In the genomic region with DNA sequence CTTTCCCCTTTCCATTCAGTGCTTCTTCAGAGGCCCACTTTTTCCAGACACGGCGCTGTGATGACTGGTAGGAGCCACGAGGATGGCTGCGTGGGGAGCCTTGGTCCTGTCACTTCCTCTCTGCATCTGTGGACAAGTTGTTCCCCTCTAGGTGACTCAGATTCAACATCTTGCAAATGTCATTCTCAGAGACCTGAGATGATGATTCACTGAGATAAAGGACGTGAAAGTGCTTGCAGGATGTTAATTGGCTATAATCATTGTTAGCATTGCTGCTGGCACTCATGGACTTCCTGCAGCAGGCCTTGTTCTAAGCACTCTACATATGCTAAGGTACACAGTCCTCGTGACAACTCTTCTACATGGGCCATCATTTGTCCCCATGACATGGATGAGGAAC, we compare ENCODE assay signal across 12 cellular contexts.
A peak's percentile ranks its signal among the peaks of the same experiment; 100 is the strongest.
DNase-seq lines count a peak whose midpoint lies in the region; ATAC-seq and TF ChIP-seq lines count a peak whose summit lies in the region.
"Had no signal": no experiment of that assay in that cellular context is flagged by ENCODE, and none has a peak within 500 bp of the region (broad histone marks: within the 10 kb centered on the region; RNA-seq: fewer than 3 reads in every experiment).

No MANE protein-coding gene starts in this region.

- H3K27me3 Mint-ChIP-seq in activated CD4-positive, alpha-beta memory T cell treated with anti-CD3 and anti-CD28 coated beads for 36 hours: no peaks in the 10 kb centered on the region

- peak; percentile 4 for DNase-seq in COLO829 (ENCODE audit: low spot score)
- DNase-seq in activated CD4-positive, alpha-beta memory T cell treated with anti-CD3 and anti-CD28 coated beads for 36 hours: peak; percentile 86
- no peak for DNase-seq in mucosa of descending colon
- no peak for DNase-seq in erythroblast (lab: John Stamatoyannopoulos, UW)
- DNase-seq in NCI-H128 (lab: John Stamatoyannopoulos, UW; ENCODE audit: unreplicated experiment): no peak
- DNase-seq: Caco-2, NCI-H1092 had no signal

- ATAC-seq in HG03135 (IDR thresholded peaks at IDR 0.05; ENCODE audit: unreplicated experiment) (peak; percentile 69), mucosa of descending colon (peak; percentile 89), HG02571 (IDR thresholded peaks at IDR 0.05; ENCODE audit: unreplicated experiment) (no peak), HG03095 (IDR thresholded peaks at IDR 0.05; ENCODE audit: unreplicated experiment) (no peak)

- H3K36me3 Mint-ChIP-seq in activated CD4-positive, alpha-beta memory T cell treated with anti-CD3 and anti-CD28 coated beads for 36 hours: no peaks in the 10 kb centered on the region
- H3K36me3 Mint-ChIP-seq: natural killer cell treated with Interleukin-12 subunit alpha and Interleukin-12 subunit beta and Interleukin-15 and Interleukin-18, amount 100 ng/mL, for 72 hours had no signal

- intact Hi-C loops in activated CD4-positive, alpha-beta memory T cell treated with anti-CD3 and anti-CD28 coated beads for 36 hours (cut with micrococcal nuclease): loop anchor here (1.0 kb wide), 3 partner anchors 45 to 276 kb away; no protein-coding TSS in a partner anchor
- intact Hi-C loops in mucosa of descending colon (cut with DNase I, micrococcal nuclease): no loop called here

- peak overlapping the region; percentile 74 for H3K27ac Mint-ChIP-seq in activated CD4-positive, alpha-beta memory T cell treated with anti-CD3 and anti-CD28 coated beads for 36 hours
- H3K27ac Mint-ChIP-seq: natural killer cell treated with Interleukin-12 subunit alpha and Interleukin-12 subunit beta and Interleukin-15 and Interleukin-18, amount 100 ng/mL, for 72 hours had no signal

- peaks cover 14% of the 10 kb centered on the region for H3K4me1 Mint-ChIP-seq in activated CD4-positive, alpha-beta memory T cell treated with anti-CD3 and anti-CD28 coated beads for 36 hours (ENCODE audit: low read depth)

- H3K4me3 ChIP-seq in mucosa of descending colon: no peak overlapping the region
- H3K4me3 ChIP-seq: upper lobe of left lung had no signal

- TF ChIP-seq CTCF in mucosa of descending colon (IDR thresholded peaks at IDR 0.05): no peak

- no peaks in the 10 kb centered on the region for H3K36me3 ChIP-seq in mucosa of descending colon (ENCODE audit: low read depth)
- H3K36me3 ChIP-seq: upper lobe of left lung had no signal

- POLR2A ChIA-PET in activated CD4-positive, alpha-beta memory T cell treated with anti-CD3 and anti-CD28 coated beads for 36 hours (lab: Charles Lee): no interaction called here

- H3K4me1 ChIP-seq in mucosa of descending colon (ENCODE audit: low read depth): peaks cover 5% of the 10 kb centered on the region

- CTCF ChIA-PET in activated CD4-positive, alpha-beta memory T cell treated with anti-CD3 and anti-CD28 coated beads for 36 hours (lab: Charles Lee): no interaction called here

- TF ChIP-seq POLR2A in erythroblast (IDR thresholded peaks at IDR 0.05; ENCODE audit: low read length): no peak

- no peaks in the 10 kb centered on the region for H3K9me3 ChIP-seq in mucosa of descending colon
- H3K9me3 ChIP-seq: Caco-2, upper lobe of left lung had no signal

- H3K4me3 Mint-ChIP-seq in activated CD4-positive, alpha-beta memory T cell treated with anti-CD3 and anti-CD28 coated beads for 36 hours: no peak overlapping the region
- H3K4me3 Mint-ChIP-seq: natural killer cell treated with Interleukin-12 subunit alpha and Interleukin-12 subunit beta and Interleukin-15 and Interleukin-18, amount 100 ng/mL, for 72 hours had no signal

- H3K9me3 Mint-ChIP-seq in activated CD4-positive, alpha-beta memory T cell treated with anti-CD3 and anti-CD28 coated beads for 36 hours: no peaks in the 10 kb centered on the region
- H3K9me3 Mint-ChIP-seq: natural killer cell treated with Interleukin-12 subunit alpha and Interleukin-12 subunit beta and Interleukin-15 and Interleukin-18, amount 100 ng/mL, for 72 hours had no signal

Comparison
In these comparisons a context has a peak if more than half of its experiments do, and no peak if none do; other contexts are left out.
1. DNase-seq: peak in COLO829 (single experiment) and activated CD4-positive, alpha-beta memory T cell treated with anti-CD3 and anti-CD28 coated beads for 36 hours (single experiment); none in mucosa of descending colon (0 of 3), erythroblast (0 of 2) and NCI-H128 (single experiment).
2. ATAC-seq: peak in HG03135 (single experiment) and mucosa of descending colon (single experiment); none in HG02571 (single experiment) and HG03095 (single experiment).